15 cellular contexts compared by ENCODE assay signal in the genomic region with DNA sequence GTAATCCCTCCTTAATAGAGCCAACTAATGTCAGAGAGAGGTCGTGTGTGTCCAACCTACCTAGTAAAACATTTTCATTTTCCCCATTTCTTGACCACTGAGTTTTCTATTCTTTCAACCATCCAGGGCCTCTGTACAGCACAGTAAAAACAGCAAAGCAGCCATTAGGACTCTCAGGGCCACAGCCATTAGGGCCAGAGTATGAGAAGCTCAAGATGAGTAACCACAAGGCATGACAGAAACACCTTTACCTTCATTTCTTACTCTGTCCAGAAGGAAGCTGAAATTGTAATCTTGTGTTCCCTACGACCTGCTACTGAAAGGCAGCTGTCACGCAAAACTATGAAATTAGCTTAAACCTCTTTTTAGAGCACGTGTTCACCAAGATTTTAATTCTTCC. TPM values are rescaled to one million over a fixed set of nuclear protein-coding genes. Genes with fewer than 3 reads are reported as not detected.
DNase-seq lines count a peak whose midpoint lies in the region; ATAC-seq and TF ChIP-seq lines count a peak whose summit lies in the region.
"Had no signal": no experiment of that assay in that cellular context is flagged by ENCODE, and none has a peak within 500 bp of the region (broad histone marks: within the 10 kb centered on the region; RNA-seq: fewer than 3 reads in every experiment).

No MANE protein-coding gene starts in this region.

- POLR2A ChIA-PET in activated CD4-positive, alpha-beta memory T cell treated with anti-CD3 and anti-CD28 coated beads, Interleukin-2, amount 10 ng/mL, durations not matched to agents 7 days and 5 days (lab: Charles Lee) = interaction anchor here (0.9 to 4.2 kb wide), 4 partner anchors 10 to 701 kb away, joined by 3 to 28 read pairs (median 3); partner anchors contain the start of gene RPLP0

- H3K36me3 ChIP-seq in neural cell (ENCODE audit: insufficient read depth, low read length) = no peaks in the 10 kb centered on the region
- H3K36me3 ChIP-seq: ovary, thoracic aorta had no signal

- H3K27me3 Mint-ChIP-seq in Calu3 (ENCODE audit: unreplicated experiment) (no peaks in the 10 kb centered on the region), IgD-negative memory B cell (no peaks in the 10 kb centered on the region), brain (peaks cover 9% of the 10 kb centered on the region)
- no peaks in the 10 kb centered on the region for H3K27me3 Mint-ChIP-seq in activated CD4-positive, alpha-beta memory T cell treated with anti-CD3 and anti-CD28 coated beads, Interleukin-2, amount 10 ng/mL, durations not matched to agents 7 days and 5 days
- H3K27me3 Mint-ChIP-seq: activated CD4-positive, alpha-beta memory T cell treated with anti-CD3 and anti-CD28 coated beads for 36 hours had no signal

- TF ChIP-seq EP300 in neural cell (conservative IDR thresholded peaks at IDR 0.05; ENCODE audit: poor library complexity, severe bottlenecking) = no peak

- H3K9ac ChIP-seq in neural cell (ENCODE audit: low read length) = no peak overlapping the region

- H4K20me1 ChIP-seq in neural cell (ENCODE audit: insufficient read depth) = peaks cover 9% of the 10 kb centered on the region

- H3K4me3 ChIP-seq in neural cell (ENCODE audit: low read length) = peak overlapping the region; percentile 93

- H3K9me2 ChIP-seq in neural cell (ENCODE audit: insufficient read depth, low read length) = no peaks in the 10 kb centered on the region

- H3K27ac ChIP-seq in neural cell (ENCODE audit: low read length) = no peak overlapping the region
- H3K27ac ChIP-seq: ovary, thoracic aorta had no signal

- H3K36me3 Mint-ChIP-seq in Calu3 (ENCODE audit: insufficient read depth, unreplicated experiment) (peaks cover 42% of the 10 kb centered on the region), IgD-negative memory B cell (no peaks in the 10 kb centered on the region), brain (peaks cover 46% of the 10 kb centered on the region)
- peaks cover 25% of the 10 kb centered on the region for H3K36me3 Mint-ChIP-seq in activated CD4-positive, alpha-beta memory T cell treated with anti-CD3 and anti-CD28 coated beads, Interleukin-2, amount 10 ng/mL, durations not matched to agents 7 days and 5 days (ENCODE audit: low read depth)

- no peak for TF ChIP-seq RAD21 in neural cell (conservative IDR thresholded peaks at IDR 0.05)

- H3K9me3 Mint-ChIP-seq in Calu3 (ENCODE audit: low read depth, unreplicated experiment) (no peaks in the 10 kb centered on the region), IgD-negative memory B cell (no peaks in the 10 kb centered on the region), brain (peaks cover 0 to 2% (median 0%) of the 10 kb centered on the region in 5 experiments)
- no peaks in the 10 kb centered on the region for H3K9me3 Mint-ChIP-seq in activated CD4-positive, alpha-beta memory T cell treated with anti-CD3 and anti-CD28 coated beads, Interleukin-2, amount 10 ng/mL, durations not matched to agents 7 days and 5 days
- H3K9me3 Mint-ChIP-seq: activated CD4-positive, alpha-beta memory T cell treated with anti-CD3 and anti-CD28 coated beads for 36 hours had no signal

- H3K27me3 ChIP-seq in neural cell (ENCODE audit: insufficient read depth, low read depth, low read length) = no peaks in the 10 kb centered on the region
- H3K27me3 ChIP-seq: esophagus muscularis mucosa, ovary had no signal

- H3K4me1 Mint-ChIP-seq in Calu3 (ENCODE audit: low read depth, unreplicated experiment) (peaks cover 18% of the 10 kb centered on the region), IgD-negative memory B cell (peaks cover 25 to 42% (median 29%) of the 10 kb centered on the region in 3 donors), brain (peaks cover 64% of the 10 kb centered on the region)
- peaks cover 34% of the 10 kb centered on the region for H3K4me1 Mint-ChIP-seq in activated CD4-positive, alpha-beta memory T cell treated with anti-CD3 and anti-CD28 coated beads, Interleukin-2, amount 10 ng/mL, durations not matched to agents 7 days and 5 days

- CTCF ChIA-PET in Calu3 (lab: Charles Lee) = interaction anchor here (1.1 to 1.6 kb wide), 2 partner anchors 9 to 70 kb away, joined by 4 read pairs; no protein-coding TSS in a partner anchor
- CTCF ChIA-PET in activated CD4-positive, alpha-beta memory T cell treated with anti-CD3 and anti-CD28 coated beads, Interleukin-2, amount 10 ng/mL, durations not matched to agents 7 days and 5 days (lab: Charles Lee) = interaction anchor here (0.6 to 0.7 kb wide), 2 partner anchors 43 to 117 kb away, joined by 3 read pairs; no protein-coding TSS in a partner anchor

- H3K4me2 ChIP-seq in neural cell (ENCODE audit: low read length) = peak overlapping the region; percentile 86

- intact Hi-C loops in Calu3 (cut with micrococcal nuclease; ENCODE audit: unreplicated experiment) = no loop called here

- H3K79me2 ChIP-seq in neural cell (replicated peaks; ENCODE audit: insufficient read depth, low read length) = peaks cover 63% of the 10 kb centered on the region

- peak overlapping the region; percentile 94 for H3K4me3 Mint-ChIP-seq in Calu3 (ENCODE audit: low read depth, unreplicated experiment)
- peak overlapping the region in 3 of 4 donors; percentile 77 to 100 (median 100) for H3K4me3 Mint-ChIP-seq in IgD-negative memory B cell
- peak overlapping the region; percentile 85 to 100 (median 100) for H3K4me3 Mint-ChIP-seq in brain
- no peak overlapping the region for H3K4me3 Mint-ChIP-seq in activated CD4-positive, alpha-beta memory T cell treated with anti-CD3 and anti-CD28 coated beads, Interleukin-2, amount 10 ng/mL, durations not matched to agents 7 days and 5 days

- H3K27ac Mint-ChIP-seq in Calu3 (ENCODE audit: unreplicated experiment) = no peak overlapping the region
- peak overlapping the region; percentile 27 to 95 (median 33) for H3K27ac Mint-ChIP-seq in IgD-negative memory B cell
- H3K27ac Mint-ChIP-seq in brain = peak overlapping the region in 2 of 5 experiments; percentile 33 to 95
- no peak overlapping the region for H3K27ac Mint-ChIP-seq in activated CD4-positive, alpha-beta memory T cell treated with anti-CD3 and anti-CD28 coated beads, Interleukin-2, amount 10 ng/mL, durations not matched to agents 7 days and 5 days
- H3K27ac Mint-ChIP-seq: activated CD4-positive, alpha-beta memory T cell treated with anti-CD3 and anti-CD28 coated beads for 36 hours had no signal

- DNase-seq in Calu3 (no peak), SIG-M5 (lab: John Stamatoyannopoulos, UW) (no peak), NCI-H1417 treated with DMSO at 0.1 percent for 48 hours (lab: John Stamatoyannopoulos, UW) (no peak)
- DNase-seq in activated CD4-positive, alpha-beta memory T cell treated with anti-CD3 and anti-CD28 coated beads, Interleukin-2, amount 10 ng/mL, durations not matched to agents 7 days and 5 days = no peak
- DNase-seq: activated CD4-positive, alpha-beta memory T cell treated with anti-CD3 and anti-CD28 coated beads for 36 hours; DMS53; NCI-H226; ovary; stimulated activated CD4-positive, alpha-beta T cell treated with anti-CD3 and anti-CD28 coated beads, Interleukin-4, amount 100 ng/mL, for 24 hours had no signal

- no peak for ATAC-seq in GM19035 (IDR thresholded peaks at IDR 0.05; ENCODE audit: unreplicated experiment)

- no peaks in the 10 kb centered on the region for H3F3A ChIP-seq in neural cell (ENCODE audit: insufficient read depth, low read length, poor library complexity, severe bottlenecking)

- H2AFZ ChIP-seq in neural cell (ENCODE audit: low read depth, low read length) = no peak overlapping the region

- H3K9me3 ChIP-seq in neural cell (ENCODE audit: low read length) = no peaks in the 10 kb centered on the region
- H3K9me3 ChIP-seq: esophagus muscularis mucosa, ovary, thoracic aorta had no signal

- TF ChIP-seq CTCF in Calu3 (IDR thresholded peaks at IDR 0.05; ENCODE audit: unreplicated experiment) = no peak
- no peak for TF ChIP-seq CTCF in brain (conservative IDR thresholded peaks at IDR 0.05)
- no peak for TF ChIP-seq CTCF in neural cell (IDR thresholded peaks at IDR 0.05; ENCODE audit: poor library complexity, severe bottlenecking)

- TSS peak; percentile 37 for BruUV-seq in Calu3 (replicated peaks; lab: Mats Ljungman, UMichigan)

TF ChIP-seq in neural cell, 6 proteins besides CTCF, POLR2A, EP300 and RAD21:
- TF ChIP-seq SMC3 (conservative IDR thresholded peaks at IDR 0.05; ENCODE audit: poor library complexity) = no peak
- no peak for TF ChIP-seq EZH2 (IDR thresholded peaks at IDR 0.05; ENCODE audit: borderline replicate concordance, insufficient read depth, low read length, poor library complexity, severe bottlenecking)

RNA-seq across cellular contexts. Expression of gene SPPL3, which starts 2.3 kb away (rescaled TPM):
- total RNA-seq in Calu3 (2022) = 61.0 and 61.1 TPM in 2 replicates
- polyA plus RNA-seq in IgD-negative memory B cell = 18.6 TPM
- 52.9 TPM for polyA plus RNA-seq in brain (ENCODE audit: insufficient read depth, low read depth, low replicate concordance)
- polyA plus RNA-seq in neural cell = 21.3 and 21.9 TPM in 2 replicates
- 45.8 and 51.5 TPM in 2 replicates for polyA minus RNA-seq in neural cell
- total RNA-seq in activated CD4-positive, alpha-beta memory T cell treated with anti-CD3 and anti-CD28 coated beads, Interleukin-2, amount 10 ng/mL, durations not matched to agents 7 days and 5 days = 10 to 100 TPM; 32.0 to 32.1 TPM

Comparison
In these comparisons a context has a peak if more than half of its experiments do, and no peak if none do; other contexts are left out.
1. H3K27ac Mint-ChIP-seq: peak in IgD-negative memory B cell (3 of 3); none in Calu3 (single experiment) and activated CD4-positive, alpha-beta memory T cell treated with anti-CD3 and anti-CD28 coated beads, Interleukin-2, amount 10 ng/mL, durations not matched to agents 7 days and 5 days (single experiment).